Comparison of ENCODE assay signal across 8 cellular contexts in genomic region chr19:16587031-16588023, GRCh38. TPM values are rescaled to one million over a fixed set of nuclear protein-coding genes. Genes with fewer than 3 reads are reported as not detected.
DNase-seq lines count a peak whose midpoint lies in the region; ATAC-seq and TF ChIP-seq lines count a peak whose summit lies in the region.

No MANE protein-coding gene starts in this region.

- no peak for TF ChIP-seq POLR2A in gastroesophageal sphincter (IDR thresholded peaks at IDR 0.05)

- H3K79me2 ChIP-seq in smooth muscle cell (ENCODE audit: low read depth), result peaks cover 95% of the 10 kb centered on the region

- H3K4me2 ChIP-seq in smooth muscle cell, result peak overlapping the region; percentile 77

- peak; percentile 20 to 38 for ATAC-seq in activated T-cell treated with anti-CD3 and anti-CD28 coated beads, Interleukin-2, amount 50 U/mL, for 72 hours (replicated peaks in 1 of 2)
- ATAC-seq in gastroesophageal sphincter, result no peak

- peaks cover 33% of the 10 kb centered on the region for H3K4me1 ChIP-seq in smooth muscle cell (ENCODE audit: low read depth)
- peaks cover 0 to 91% (median 47%) of the 10 kb centered on the region in 3 donors for H3K4me1 ChIP-seq in gastroesophageal sphincter

- peaks cover 11% of the 10 kb centered on the region for H3F3A ChIP-seq in smooth muscle cell (ENCODE audit: low read depth)

- H3K9me3 Mint-ChIP-seq in activated T-cell treated with anti-CD3 and anti-CD28 coated beads, Interleukin-2, amount 50 U/mL, for 72 hours, result no peaks in the 10 kb centered on the region

- H2AFZ ChIP-seq in smooth muscle cell (ENCODE audit: low read depth), result no peak overlapping the region

- TF ChIP-seq CTCF in smooth muscle cell (IDR thresholded peaks at IDR 0.05; ENCODE audit: borderline replicate concordance, insufficient read depth, poor library complexity, severe bottlenecking) (no peak), gastroesophageal sphincter (IDR thresholded peaks at IDR 0.05) (no peak)

- TF ChIP-seq EP300 in gastroesophageal sphincter (IDR thresholded peaks at IDR 0.05), result no peak

- H4K20me1 ChIP-seq in smooth muscle cell (ENCODE audit: low read depth), result peaks cover 100% of the 10 kb centered on the region

- peaks cover 92% of the 10 kb centered on the region for H3K4me1 Mint-ChIP-seq in activated T-cell treated with anti-CD3 and anti-CD28 coated beads, Interleukin-2, amount 50 U/mL, for 72 hours (ENCODE audit: low read depth)

- H3K27me3 ChIP-seq in smooth muscle cell (ENCODE audit: low read depth) (no peaks in the 10 kb centered on the region), gastroesophageal sphincter (no peaks in the 10 kb centered on the region)

- peak overlapping the region; percentile 69 for H3K27ac ChIP-seq in smooth muscle cell (ENCODE audit: low read depth)
- H3K27ac ChIP-seq in gastroesophageal sphincter, result peak overlapping the region in 2 of 4 donors; percentile 47 to 54

- peaks cover 0 to 3% of the 10 kb centered on the region in 2 donors for H3K36me3 Mint-ChIP-seq in activated T-cell treated with anti-CD3 and anti-CD28 coated beads, Interleukin-2, amount 50 U/mL, for 72 hours (ENCODE audit: insufficient read depth in 2 of 2)

- no peaks in the 10 kb centered on the region for H3K27me3 Mint-ChIP-seq in activated T-cell treated with anti-CD3 and anti-CD28 coated beads, Interleukin-2, amount 50 U/mL, for 72 hours (ENCODE audit: low read depth)

- H3K9ac ChIP-seq in smooth muscle cell (ENCODE audit: low read depth), result no peak overlapping the region

- 40% methylated on average over 22 of the region's 23 CpGs for WGBS in smooth muscle cell (ENCODE audit: low lambda C conversion rate)
- 0% methylated on average over 3 of the region's 23 CpGs; no CpG with 5 or more reads in 1 of the 2 donors for WGBS in gastroesophageal sphincter (ENCODE audit: low coverage in 1 of 2), 2 donors

- H3K4me3 Mint-ChIP-seq in activated T-cell treated with anti-CD3 and anti-CD28 coated beads, Interleukin-2, amount 50 U/mL, for 72 hours, result peak overlapping the region; percentile 89 to 95

- DNase-seq in GDM1 (lab: John Stamatoyannopoulos, UW) (peak; percentile 68), NOMO-1 (lab: John Stamatoyannopoulos, UW; ENCODE audit: unreplicated experiment in 2 of 2) (peak; percentile 81 to 85), germinal center (ENCODE audit: low spot score) (peak; percentile 81), smooth muscle cell (lab: John Stamatoyannopoulos, UW; ENCODE audit: unreplicated experiment) (no peak), NCI-H526 (lab: John Stamatoyannopoulos, UW) (no peak), NCI-H187 treated with DMSO at 0.1 percent for 48 hours (lab: John Stamatoyannopoulos, UW) (no peak)
- DNase-seq in activated T-cell treated with anti-CD3 and anti-CD28 coated beads, Interleukin-2, amount 50 U/mL, for 72 hours, result peak; percentile 68 to 69

- H3K9me3 ChIP-seq in smooth muscle cell (replicated peaks; ENCODE audit: low read depth) (no peaks in the 10 kb centered on the region), gastroesophageal sphincter (no peaks in the 10 kb centered on the region)

- H3K36me3 ChIP-seq in smooth muscle cell (ENCODE audit: low read depth), result no peaks in the 10 kb centered on the region
- H3K36me3 ChIP-seq in gastroesophageal sphincter, result no peaks in the 10 kb centered on the region

- no peak overlapping the region for H3K4me3 ChIP-seq in smooth muscle cell
- H3K4me3 ChIP-seq in gastroesophageal sphincter, result peak overlapping the region in 1 of 2 donors; percentile 16

- H3K27ac Mint-ChIP-seq in activated T-cell treated with anti-CD3 and anti-CD28 coated beads, Interleukin-2, amount 50 U/mL, for 72 hours, result peak overlapping the region; percentile 72

RNA-seq across cellular contexts. Expression of gene SLC35E1, which starts 15.1 kb away (rescaled TPM):
- total RNA-seq in activated T-cell treated with anti-CD3 and anti-CD28 coated beads, Interleukin-2, amount 50 U/mL, for 72 hours, result 10 to 100 TPM; 36.5 to 39.5 TPM
- total RNA-seq in smooth muscle cell (35.3 TPM in 2 replicates), gastroesophageal sphincter (10 to 100 TPM; 24.9 to 35.5 (median 29.7) TPM)
- polyA plus RNA-seq in smooth muscle cell, result 37.3 and 43.9 TPM in 2 replicates

RNA-seq across cellular contexts. Expression of gene MED26, which starts 40.7 kb away (rescaled TPM):
- total RNA-seq in activated T-cell treated with anti-CD3 and anti-CD28 coated beads, Interleukin-2, amount 50 U/mL, for 72 hours, result 10 to 100 TPM; 18.6 to 20.2 TPM
- total RNA-seq in smooth muscle cell (6.3 and 13.6 TPM in 2 replicates), gastroesophageal sphincter (10 to 100 TPM in 1 of 4 donors, 1 to 10 TPM in 3; 5.8 to 10.5 (median 8.3) TPM)
- 9.6 and 11.7 TPM in 2 replicates for polyA plus RNA-seq in smooth muscle cell

RNA-seq across cellular contexts. Expression of gene CHERP, which starts 45.1 kb away (rescaled TPM):
- total RNA-seq in activated T-cell treated with anti-CD3 and anti-CD28 coated beads, Interleukin-2, amount 50 U/mL, for 72 hours, result 10 to 100 TPM; 54.8 to 59.6 TPM
- total RNA-seq in smooth muscle cell (4.1 and 9.5 TPM in 2 replicates), gastroesophageal sphincter (10 to 100 TPM in 1 of 4 donors, 1 to 10 TPM in 3; 5.7 to 12.7 (median 6.6) TPM)
- 29.2 and 43.4 TPM in 2 replicates for polyA plus RNA-seq in smooth muscle cell

Comparison
In these comparisons a context has a peak if more than half of its experiments do, and no peak if none do; other contexts are left out.
1. DNase-seq: peak in GDM1 (single experiment), NOMO-1 (2 of 2), activated T-cell treated with anti-CD3 and anti-CD28 coated beads, Interleukin-2, amount 50 U/mL, for 72 hours (2 of 2) and germinal center (single experiment); none in smooth muscle cell (single experiment), NCI-H526 (0 of 2) and NCI-H187 treated with DMSO at 0.1 percent for 48 hours (single experiment).